ENCODE assay signal across 8 cellular contexts in genomic region chr2:69789129-69789528, GRCh38. TPM values are rescaled to one million over a fixed set of nuclear protein-coding genes. Genes with fewer than 3 reads are reported as not detected.
DNase-seq lines count a peak whose midpoint lies in the region; ATAC-seq, FAIRE-seq and TF ChIP-seq lines count a peak whose summit lies in the region.

No MANE protein-coding gene starts in this region.

- peak; percentile 38 for ATAC-seq in HG03135 (IDR thresholded peaks at IDR 0.05; ENCODE audit: unreplicated experiment)

- no peak overlapping the region for H2AFZ ChIP-seq in H1 (ENCODE audit: low read length)

- no peaks in the 10 kb centered on the region for H4K20me1 ChIP-seq in H1 (replicated peaks in 1 of 2; ENCODE audit: control insufficient read depth in 1 of 2, insufficient read depth in 2 of 2, low read length in 2 of 2)

- H3K4me3 ChIP-seq in H1 (ENCODE audit: extremely low read depth in 1 of 4, insufficient read depth in 2 of 4, low read depth in 3 of 4, low read length in 4 of 4): no peak overlapping the region
- no peak overlapping the region for H3K4me3 ChIP-seq in rectal smooth muscle tissue (ENCODE audit: low read length)

- no peak for TF ChIP-seq EP300 in H1 (IDR thresholded peaks at IDR 0.05; ENCODE audit: borderline replicate concordance in 1 of 2, low read depth in 2 of 2, low read length in 2 of 2)

- no peak for TF ChIP-seq RAD21 in H1 (IDR thresholded peaks at IDR 0.05 in 1 of 2, conservative IDR thresholded peaks at IDR 0.05 in 1 of 2; ENCODE audit: low read depth in 2 of 2, low read length in 2 of 2)

- H3K23ac ChIP-seq in H1 (ENCODE audit: insufficient read length): no peak overlapping the region

- no peak overlapping the region for H2BK15ac ChIP-seq in H1 (ENCODE audit: low read length)

- H3K27ac ChIP-seq in H1 (ENCODE audit: low read depth, low read length) (no peak overlapping the region), rectal smooth muscle tissue (ENCODE audit: low read depth, low read length) (peak overlapping the region; percentile 68)

- H2BK20ac ChIP-seq in H1 (ENCODE audit: low read length): no peak overlapping the region

- TF ChIP-seq POLR2A in GM12891 (IDR thresholded peaks at IDR 0.05; ENCODE audit: low read depth, low read length): no peak
- TF ChIP-seq POLR2A in H1 (IDR thresholded peaks at IDR 0.05; ENCODE audit: control extremely low read depth in 1 of 2, low read depth in 2 of 2, low read length in 2 of 2): no peak

- no peaks in the 10 kb centered on the region for H3K79me2 ChIP-seq in H1 (ENCODE audit: control insufficient read depth in 1 of 2, insufficient read depth in 2 of 2, low read length in 2 of 2)

- DNase-seq in GM12891 (ENCODE audit: insufficient read length, low spot score): no peak
- peak in 1 of 2 experiments; percentile 13 for DNase-seq in H1 (ENCODE audit: low read depth in 1 of 2, low spot score in 2 of 2)
- no peak for DNase-seq in activated naive CD4-positive, alpha-beta T cell treated with Interleukin-2 at 50 U/mL for 16 hours
- no peak for DNase-seq in NCI-H2107 treated with DMSO at 0.1 percent for 48 hours (lab: John Stamatoyannopoulos, UW; ENCODE audit: unreplicated experiment)
- no peak for DNase-seq in DMS53 treated with DMSO at 0.1 percent for 48 hours (lab: John Stamatoyannopoulos, UW; ENCODE audit: unreplicated experiment)
- DNase-seq in NCI-H345 (lab: John Stamatoyannopoulos, UW): no peak

- H3K9ac ChIP-seq in H1 (replicated peaks in 1 of 4; ENCODE audit: extremely low read depth in 1 of 4, low read depth in 3 of 4, low read length in 3 of 4) (no peak overlapping the region), rectal smooth muscle tissue (ENCODE audit: low read length) (no peak overlapping the region)

- no peak overlapping the region for H3K14ac ChIP-seq in H1 (ENCODE audit: insufficient read length)

- peak overlapping the region; percentile 13; the same call in 1 of the 2 replicates for H2BK12ac ChIP-seq in H1 (ENCODE audit: low read depth, low read length)

- no peaks in the 10 kb centered on the region for H3K23me2 ChIP-seq in H1 (ENCODE audit: low read depth, low read length)

- H3K18ac ChIP-seq in H1 (ENCODE audit: extremely low read depth, low read length): no peak overlapping the region

- no peak overlapping the region for H2BK5ac ChIP-seq in H1 (ENCODE audit: low read depth, low read length)

- H2AK5ac ChIP-seq in H1 (ENCODE audit: low read depth, low read length): no peak overlapping the region

- H4K8ac ChIP-seq in H1 (ENCODE audit: extremely low read depth, insufficient read depth, low read length): no peak overlapping the region

- H2BK120ac ChIP-seq in H1 (replicated peaks; ENCODE audit: low read depth, low read length): no peak overlapping the region

- WGBS in H1 (ENCODE audit: extremely low coverage in 1 of 2, insufficient coverage in 1 of 2, insufficient read length in 1 of 2, insufficient replicate concordance in 2 of 2, low coverage in 1 of 2, low lambda C conversion rate in 2 of 2, missing lambda C conversion rate in 1 of 2), 2 experiments: 87% methylated on average over 5 of the region's 5 CpGs; no CpG with 5 or more reads in 1 of the 2 experiments

- H3K36me3 ChIP-seq in H1 (ENCODE audit: control insufficient read depth in 2 of 4, insufficient read depth in 4 of 4, low read length in 3 of 4) (no peaks in the 10 kb centered on the region), rectal smooth muscle tissue (ENCODE audit: control insufficient read depth, insufficient read depth, low read length) (peaks cover 7% of the 10 kb centered on the region)

- H3K4ac ChIP-seq in H1 (replicated peaks; ENCODE audit: insufficient read length, low read depth, low read length): no peak overlapping the region

- H4K5ac ChIP-seq in H1 (ENCODE audit: insufficient read length, low read depth, low read length): no peak overlapping the region

- no peaks in the 10 kb centered on the region for H3K27me3 ChIP-seq in H1 (replicated peaks in 1 of 4; ENCODE audit: control insufficient read depth in 3 of 4, extremely low read depth in 1 of 4, insufficient read depth in 3 of 4, low read length in 3 of 4)
- H3K27me3 ChIP-seq in rectal smooth muscle tissue (ENCODE audit: control insufficient read depth, insufficient read depth, low read length): no peaks in the 10 kb centered on the region

- no peak overlapping the region for H4K91ac ChIP-seq in H1 (replicated peaks; ENCODE audit: insufficient read length, low read length)

- no peak overlapping the region for H3K4me2 ChIP-seq in H1 (ENCODE audit: insufficient read depth in 1 of 2, low read depth in 2 of 2, low read length in 2 of 2)

- H3K4me1 ChIP-seq in H1 (replicated peaks in 1 of 4; ENCODE audit: control insufficient read depth in 3 of 4, insufficient read depth in 4 of 4, low read length in 3 of 4) (peaks cover 0 to 13% (median 5%) of the 10 kb centered on the region in 4 experiments; a peak in 3 of 7 replicates), rectal smooth muscle tissue (ENCODE audit: control insufficient read depth, insufficient read depth, low read length) (peaks cover 18% of the 10 kb centered on the region)

- H3K79me1 ChIP-seq in H1 (ENCODE audit: low read depth, low read length): no peaks in the 10 kb centered on the region

- H3K56ac ChIP-seq in H1 (replicated peaks; ENCODE audit: insufficient read length, low read depth, low read length): no peak overlapping the region

- POLR2A ChIA-PET in H1 (lab: Charles Lee; ENCODE audit: partially characterized antibody): interaction anchor here (0.6 to 2.2 kb wide), 3 partner anchors 10 to 36 kb away, joined by 3 to 9 read pairs (median 5); no protein-coding TSS in a partner anchor

- peak; percentile 96 for FAIRE-seq in GM12891 (lab: Jason Lieb, UNC)
- FAIRE-seq in H1 (lab: Jason Lieb, UNC): no peak

- no peak for TF ChIP-seq CTCF in H1 (IDR thresholded peaks at IDR 0.05; ENCODE audit: control extremely low read depth in 1 of 3, insufficient read depth in 1 of 3, low read depth in 1 of 3, low read length in 3 of 3)

- no peaks in the 10 kb centered on the region for H3K9me3 ChIP-seq in H1 (ENCODE audit: insufficient read depth in 2 of 2, low read depth in 1 of 2, low read length in 1 of 2)

- CTCF ChIA-PET in H1 (lab: Charles Lee; ENCODE audit: partially characterized antibody): interaction anchor here (1.1 to 2.6 kb wide), 6 partner anchors 22 to 69 kb away, joined by 3 to 21 read pairs (median 4); no protein-coding TSS in a partner anchor

TF ChIP-seq in GM12891, 5 proteins besides CTCF, POLR2A, EP300 and RAD21:
- 0 out of 2 replicates have a peak, but pooled peaks have one; percentile 24 for TF ChIP-seq POU2F2 (IDR thresholded peaks at IDR 0.05; ENCODE audit: low read depth, low read length)
- TF ChIP-seq POLR2AphosphoS5 (IDR thresholded peaks at IDR 0.05; ENCODE audit: low read depth, low read length): no peak
- peak; percentile 72 for TF ChIP-seq SPI1 (IDR thresholded peaks at IDR 0.05; ENCODE audit: low read depth, low read length)
- TF ChIP-seq PAX5 (IDR thresholded peaks at IDR 0.05; ENCODE audit: insufficient read depth, low read length, severe bottlenecking): no peak
- no peak for TF ChIP-seq TAF1 (IDR thresholded peaks at IDR 0.05; ENCODE audit: low read depth, low read length)

TF ChIP-seq in H1, 55 proteins besides CTCF, POLR2A, EP300 and RAD21:
- TF ChIP-seq KDM1A (IDR thresholded peaks at IDR 0.05; ENCODE audit: borderline replicate concordance, low read length) (peak; percentile 91), CBX8 (IDR thresholded peaks at IDR 0.05; ENCODE audit: borderline replicate concordance, low read depth, low read length) (no peak), TEAD4 (IDR thresholded peaks at IDR 0.05; ENCODE audit: low read depth, low read length) (0 out of 2 replicates have a peak, but pooled peaks have one; percentile 29)

RNA-seq across cellular contexts. Expression of gene GMCL1, which starts 40.3 kb away (rescaled TPM):
- polyA plus RNA-seq in GM12891 (2012; ENCODE audit: low read depth, missing spikeins): 4.5 TPM
- total RNA-seq in H1 (2021; fragmentation: NEBNext Ultra II Directional; extraction: Animal tissue kit (Norgen Biotek cat#: 25700)): 21.9 and 26.1 TPM in 2 replicates
- polyA plus RNA-seq in H1 (2011; rRNA removed): 6.3 and 6.5 TPM in 2 replicates
- 10.0 TPM for polyA plus RNA-seq in H1 (2011; cell fraction: cytosol; rRNA removed)
- 8.7 TPM for polyA plus RNA-seq in H1 (2011; cell fraction: nucleus; rRNA removed)
- polyA plus RNA-seq in H1 (2012, experiment 1 of 2): 8.0 to 14.4 TPM (median 11.8 TPM) in 4 replicates
- 1.5 TPM for polyA plus RNA-seq in H1 (2012, experiment 2 of 2)
- polyA plus RNA-seq in H1 (2013, experiment 1 of 2): 26.4 TPM
- 28.5 TPM for polyA plus RNA-seq in H1 (2013, experiment 2 of 2)
- 8.5 and 13.7 TPM in 2 replicates for polyA minus RNA-seq in H1 (2011; rRNA and poly(A)+ RNA removed)
- 22.4 TPM for polyA minus RNA-seq in H1 (2011; cell fraction: cytosol; rRNA and poly(A)+ RNA removed)
- 11.0 TPM for polyA minus RNA-seq in H1 (2011; cell fraction: nucleus; rRNA and poly(A)+ RNA removed)

RNA-seq across cellular contexts. Expression of gene ANXA4, which starts 47.2 kb away (rescaled TPM):
- 51.1 TPM for polyA plus RNA-seq in GM12891 (2012; ENCODE audit: low read depth, missing spikeins)
- 16.9 and 17.6 TPM in 2 replicates for total RNA-seq in H1 (2021; fragmentation: NEBNext Ultra II Directional; extraction: Animal tissue kit (Norgen Biotek cat#: 25700))
- 8.9 and 9.4 TPM in 2 replicates for polyA plus RNA-seq in H1 (2011; rRNA removed)
- 17.2 TPM for polyA plus RNA-seq in H1 (2011; cell fraction: cytosol; rRNA removed)
- 20.7 TPM for polyA plus RNA-seq in H1 (2011; cell fraction: nucleus; rRNA removed)
- polyA plus RNA-seq in H1 (2012, experiment 1 of 2): 21.8 to 31.5 TPM (median 26.2 TPM) in 4 replicates
- 5.4 TPM for polyA plus RNA-seq in H1 (2012, experiment 2 of 2)
- polyA plus RNA-seq in H1 (2013, experiment 1 of 2): 10.7 TPM
- 9.8 TPM for polyA plus RNA-seq in H1 (2013, experiment 2 of 2)
- 24.1 and 26.9 TPM in 2 replicates for polyA minus RNA-seq in H1 (2011; rRNA and poly(A)+ RNA removed)
- polyA minus RNA-seq in H1 (2011; cell fraction: cytosol; rRNA and poly(A)+ RNA removed): 6.3 TPM
- polyA minus RNA-seq in H1 (2011; cell fraction: nucleus; rRNA and poly(A)+ RNA removed): 9.0 TPM
